Comparison of ENCODE assay signal across 34 cellular contexts in genomic region chr11:113087716-113088115, GRCh38.
"Had no signal": no experiment of that assay in that cellular context is flagged by ENCODE, and none has a peak within 500 bp of the region (broad histone marks: within the 10 kb centered on the region; RNA-seq: fewer than 3 reads in every experiment).

No MANE protein-coding gene starts in this region.

- H3K27me3 Mint-ChIP-seq: activated CD4-positive, alpha-beta memory T cell treated with anti-CD3 and anti-CD28 coated beads for 36 hours had no signal

- ATAC-seq: activated CD4-positive, alpha-beta T cell treated with anti-CD3 and anti-CD28 coated beads for 36 hours; activated CD8-positive, alpha-beta memory T cell treated with anti-CD3 and anti-CD28 coated beads, Interleukin-2, amount 10 ng/mL, durations not matched to agents 7 days and 5 days; activated CD8-positive, alpha-beta T cell treated with anti-CD3 and anti-CD28 coated beads, Interleukin-2, amount 10 ng/mL, durations not matched to agents 7 days and 5 days; activated naive CD8-positive, alpha-beta T cell treated with anti-CD3 and anti-CD28 coated beads, Interleukin-2, amount 50 U/mL, for 24 hours; body of pancreas; gastroesophageal sphincter; T-helper 17 cell had no signal

- H3K4me1 ChIP-seq: body of pancreas, colonic mucosa, esophagus squamous epithelium had no signal

- H3K4me3 ChIP-seq: adrenal gland, body of pancreas, colonic mucosa, esophagus squamous epithelium, gastroesophageal sphincter had no signal

- H3K4me1 Mint-ChIP-seq: activated CD4-positive, alpha-beta T cell treated with anti-CD3 and anti-CD28 coated beads for 36 hours; activated CD4-positive, alpha-beta T cell treated with anti-CD3 and anti-CD28 coated beads, Interleukin-2, amount 10 ng/mL, durations not matched to agents 24 days and 14 days; activated CD8-positive, alpha-beta memory T cell treated with anti-CD3 and anti-CD28 coated beads, Interleukin-2, amount 10 ng/mL, durations not matched to agents 7 days and 5 days; activated naive CD4-positive, alpha-beta T cell treated with anti-CD3 and anti-CD28 coated beads, Interleukin-2, amount 50 U/mL, for 24 hours; activated naive CD8-positive, alpha-beta T cell treated with anti-CD3 and anti-CD28 coated beads for 36 hours; activated naive CD8-positive, alpha-beta T cell treated with anti-CD3 and anti-CD28 coated beads, Interleukin-2, amount 50 U/mL, for 24 hours; T-helper 17 cell had no signal

- H3K36me3 ChIP-seq: adrenal gland, colonic mucosa, esophagus squamous epithelium, gastroesophageal sphincter, WERI-Rb-1 had no signal

- DNase-seq: activated CD4-positive, alpha-beta memory T cell treated with anti-CD3 and anti-CD28 coated beads for 36 hours; activated CD4-positive, alpha-beta T cell treated with anti-CD3 and anti-CD28 coated beads for 36 hours; activated CD4-positive, alpha-beta T cell treated with anti-CD3 and anti-CD28 coated beads, Interleukin-2, amount 10 ng/mL, durations not matched to agents 24 days and 14 days; activated CD4-positive, CD25-positive, alpha-beta regulatory T cell; activated CD4-positive, CD25-positive, alpha-beta regulatory T cell treated with anti-CD3 and anti-CD28 coated beads, Interleukin-2, amount 50 U/mL, for 72 hours; activated CD8-positive, alpha-beta memory T cell treated with anti-CD3 and anti-CD28 coated beads, Interleukin-2, amount 10 ng/mL, durations not matched to agents 7 days and 5 days; activated CD8-positive, alpha-beta memory T cell treated with anti-CD3 and anti-CD28 coated beads, Interleukin-2, amount 50 U/mL, for 4 hours; activated CD8-positive, alpha-beta T cell treated with anti-CD3 and anti-CD28 coated beads, Interleukin-2, amount 10 ng/mL, durations not matched to agents 7 days and 5 days; activated effector memory CD4-positive, alpha-beta T cell treated with anti-CD3 and anti-CD28 coated beads, Interleukin-2, amount 50 U/mL, for 16 hours; activated naive CD4-positive, alpha-beta T cell treated with anti-CD3 and anti-CD28 coated beads for 36 hours; activated naive CD8-positive, alpha-beta T cell treated with anti-CD3 and anti-CD28 coated beads for 36 hours; activated naive CD8-positive, alpha-beta T cell treated with anti-CD3 and anti-CD28 coated beads, Interleukin-2, amount 50 U/mL, for 24 hours; activated T-cell treated with anti-CD3 and anti-CD28 coated beads, Interleukin-2, amount 50 U/mL, for 1 hour; activated T-cell treated with anti-CD3 and anti-CD28 coated beads, Interleukin-2, amount 50 U/mL, for 48 hours; adrenal gland; amygdala; aorta; body of pancreas; central memory CD4-positive, alpha-beta T cell; cerebellar nuclear complex; colonic mucosa; effector CD8-positive, alpha-beta T cell; esophagus squamous epithelium; foreskin melanocyte; T-helper 1 cell; T-helper 17 cell; T1000; WERI-Rb-1 had no signal

- H3K27ac ChIP-seq: adrenal gland, body of pancreas, colonic mucosa, epithelial cell of prostate, esophagus squamous epithelium, gastroesophageal sphincter, WERI-Rb-1 had no signal

- H3K4me3 Mint-ChIP-seq: activated CD4-positive, alpha-beta memory T cell treated with anti-CD3 and anti-CD28 coated beads for 36 hours; activated CD4-positive, alpha-beta T cell treated with anti-CD3 and anti-CD28 coated beads for 36 hours; activated CD4-positive, alpha-beta T cell treated with anti-CD3 and anti-CD28 coated beads, Interleukin-2, amount 10 ng/mL, durations not matched to agents 24 days and 14 days; activated CD8-positive, alpha-beta memory T cell treated with anti-CD3 and anti-CD28 coated beads, Interleukin-2, amount 10 ng/mL, durations not matched to agents 7 days and 5 days; activated CD8-positive, alpha-beta T cell treated with anti-CD3 and anti-CD28 coated beads, Interleukin-2, amount 10 ng/mL, durations not matched to agents 7 days and 5 days; activated naive CD4-positive, alpha-beta T cell treated with anti-CD3 and anti-CD28 coated beads for 36 hours; activated naive CD4-positive, alpha-beta T cell treated with anti-CD3 and anti-CD28 coated beads, Interleukin-2, amount 50 U/mL, for 24 hours; activated naive CD8-positive, alpha-beta T cell treated with anti-CD3 and anti-CD28 coated beads for 36 hours; activated naive CD8-positive, alpha-beta T cell treated with anti-CD3 and anti-CD28 coated beads, Interleukin-2, amount 50 U/mL, for 24 hours; activated T-helper 1 cell treated with anti-CD3 and anti-CD28 coated beads, Interleukin-12 subunit alpha, Interleukin-12 subunit beta, Interleukin-2, Interleukin-4 antibody, amounts not matched to agents 30 ng/mL and 10 ng/mL and 1 ng/mL, durations not matched to agents 14 hours and 24 hours and 36 hours; T-helper 17 cell; T-helper 2 cell treated with Interferon-gamma antibody and Interleukin-4, amounts not matched to agents 5 μg/mL and 100 μg/mL, for 36 hours had no signal

- H3K9me3 Mint-ChIP-seq: activated CD4-positive, alpha-beta memory T cell treated with anti-CD3 and anti-CD28 coated beads for 36 hours; activated CD4-positive, alpha-beta T cell treated with anti-CD3 and anti-CD28 coated beads, Interleukin-2, amount 10 ng/mL, durations not matched to agents 24 days and 14 days; activated naive CD4-positive, alpha-beta T cell treated with anti-CD3 and anti-CD28 coated beads for 36 hours; activated naive CD4-positive, alpha-beta T cell treated with anti-CD3 and anti-CD28 coated beads, Interleukin-2, amount 50 U/mL, for 24 hours; activated naive CD8-positive, alpha-beta T cell treated with anti-CD3 and anti-CD28 coated beads for 36 hours; activated naive CD8-positive, alpha-beta T cell treated with anti-CD3 and anti-CD28 coated beads, Interleukin-2, amount 50 U/mL, for 24 hours; activated T-helper 1 cell treated with anti-CD3 and anti-CD28 coated beads, Interleukin-12 subunit alpha, Interleukin-12 subunit beta, Interleukin-2, Interleukin-4 antibody, amounts not matched to agents 30 ng/mL and 10 ng/mL and 1 ng/mL, durations not matched to agents 14 hours and 24 hours and 36 hours; activated T-helper 2 cell treated with anti-CD3 and anti-CD28 coated beads, Interferon-gamma antibody, Interleukin-2, Interleukin-4, amounts not matched to agents 10 μg/mL and 5 μg/mL and 100 μg/mL, durations not matched to agents 14 hours and 24 hours and 36 hours; T-helper 2 cell treated with Interferon-gamma antibody and Interleukin-4, amounts not matched to agents 5 μg/mL and 100 μg/mL, for 36 hours had no signal

- H3K27me3 ChIP-seq: adrenal gland, body of pancreas, colonic mucosa, esophagus squamous epithelium, gastroesophageal sphincter had no signal

- H3K9me3 ChIP-seq: adrenal gland, body of pancreas, colonic mucosa, esophagus squamous epithelium, gastroesophageal sphincter had no signal

- H3K36me3 Mint-ChIP-seq: activated CD4-positive, alpha-beta memory T cell treated with anti-CD3 and anti-CD28 coated beads for 36 hours; activated CD8-positive, alpha-beta memory T cell treated with anti-CD3 and anti-CD28 coated beads, Interleukin-2, amount 10 ng/mL, durations not matched to agents 7 days and 5 days; activated naive CD4-positive, alpha-beta T cell treated with anti-CD3 and anti-CD28 coated beads, Interleukin-2, amount 50 U/mL, for 24 hours; activated naive CD8-positive, alpha-beta T cell treated with anti-CD3 and anti-CD28 coated beads for 36 hours had no signal

- H3K27ac Mint-ChIP-seq: activated CD4-positive, alpha-beta memory T cell treated with anti-CD3 and anti-CD28 coated beads for 36 hours; activated CD4-positive, alpha-beta T cell treated with anti-CD3 and anti-CD28 coated beads for 36 hours; activated CD4-positive, alpha-beta T cell treated with anti-CD3 and anti-CD28 coated beads, Interleukin-2, amount 10 ng/mL, durations not matched to agents 24 days and 14 days; activated CD8-positive, alpha-beta memory T cell treated with anti-CD3 and anti-CD28 coated beads, Interleukin-2, amount 10 ng/mL, durations not matched to agents 7 days and 5 days; activated CD8-positive, alpha-beta T cell treated with anti-CD3 and anti-CD28 coated beads, Interleukin-2, amount 10 ng/mL, durations not matched to agents 7 days and 5 days; activated naive CD4-positive, alpha-beta T cell treated with anti-CD3 and anti-CD28 coated beads for 36 hours; activated naive CD4-positive, alpha-beta T cell treated with anti-CD3 and anti-CD28 coated beads, Interleukin-2, amount 50 U/mL, for 24 hours; activated naive CD8-positive, alpha-beta T cell treated with anti-CD3 and anti-CD28 coated beads for 36 hours; activated naive CD8-positive, alpha-beta T cell treated with anti-CD3 and anti-CD28 coated beads, Interleukin-2, amount 50 U/mL, for 24 hours; activated T-helper 1 cell treated with anti-CD3 and anti-CD28 coated beads, Interleukin-12 subunit alpha, Interleukin-12 subunit beta, Interleukin-2, Interleukin-4 antibody, amounts not matched to agents 30 ng/mL and 10 ng/mL and 1 ng/mL, durations not matched to agents 14 hours and 24 hours and 36 hours; activated T-helper 2 cell treated with anti-CD3 and anti-CD28 coated beads, Interferon-gamma antibody, Interleukin-2, Interleukin-4, amounts not matched to agents 10 μg/mL and 5 μg/mL and 100 μg/mL, durations not matched to agents 14 hours and 24 hours and 36 hours; T-helper 17 cell; T-helper 2 cell treated with Interferon-gamma antibody and Interleukin-4, amounts not matched to agents 5 μg/mL and 100 μg/mL, for 36 hours had no signal
